20 cellular contexts compared by ENCODE assay signal in the genomic region with DNA sequence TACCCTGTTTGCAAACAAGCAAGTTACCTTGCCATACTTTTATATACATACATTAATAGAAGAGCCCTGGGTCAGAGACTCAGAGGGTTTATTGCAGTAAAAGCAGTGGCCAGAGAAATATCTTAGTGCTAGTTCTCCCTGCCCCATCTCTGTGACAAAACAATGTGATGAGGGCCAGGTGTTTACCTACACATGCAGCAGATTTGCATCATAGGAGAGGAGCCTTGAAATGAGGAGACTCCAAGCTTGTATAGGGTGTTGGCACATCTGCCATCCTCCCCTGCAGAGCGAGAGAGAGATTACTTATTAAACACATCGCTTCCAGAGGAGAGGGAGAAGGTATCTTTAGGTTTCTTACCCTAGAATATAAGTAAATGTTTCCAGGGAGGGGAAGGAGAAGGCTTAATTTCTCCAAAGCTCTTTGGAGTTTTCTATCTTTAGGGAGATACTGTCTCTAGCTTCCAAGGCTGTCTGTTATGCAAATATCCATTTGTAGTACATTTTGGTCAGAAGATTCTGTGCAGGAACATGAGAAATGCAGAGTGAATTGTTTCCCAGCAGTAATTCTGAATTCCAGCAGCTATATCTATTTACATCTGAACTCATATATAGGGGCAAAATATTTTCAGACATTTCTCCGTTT.
"Had no signal": no experiment of that assay in that cellular context is flagged by ENCODE, and none has a peak within 500 bp of the region (broad histone marks: within the 10 kb centered on the region; RNA-seq: fewer than 3 reads in every experiment).

No MANE protein-coding gene starts in this region.

- H3K27ac Mint-ChIP-seq: stimulated activated naive CD8-positive, alpha-beta T cell treated with anti-CD3 and anti-CD28 coated beads, Interleukin-15, Interleukin-2, amounts not matched to agents 100 ng/mL and 50 ng/mL, for 24 hours had no signal

- H3K9me3 Mint-ChIP-seq: stimulated activated naive CD8-positive, alpha-beta T cell treated with anti-CD3 and anti-CD28 coated beads, Interleukin-15, Interleukin-2, amounts not matched to agents 100 ng/mL and 50 ng/mL, for 24 hours had no signal

- ATAC-seq: activated T-cell treated with anti-CD3 and anti-CD28 coated beads, Interleukin-2, amount 50 U/mL, for 72 hours; heart right ventricle; mucosa of descending colon had no signal

- H3K27me3 ChIP-seq: breast epithelium, heart right ventricle, suprapubic skin, transverse colon, vagina had no signal

- H3K36me3 ChIP-seq: breast epithelium, suprapubic skin, transverse colon had no signal

- H3K9me3 ChIP-seq: mucosa of descending colon, suprapubic skin, transverse colon had no signal

- DNase-seq: activated CD4-positive, alpha-beta T cell treated with anti-CD3 and anti-CD28 coated beads for 1 hour; activated effector memory CD4-positive, alpha-beta T cell treated with anti-CD3 and anti-CD28 coated beads, Interleukin-2, amount 50 U/mL, for 16 hours; activated naive CD4-positive, alpha-beta T cell treated with anti-CD3 and anti-CD28 coated beads, Interleukin-2, amount 50 U/mL, for 16 hours; activated T-cell treated with anti-CD3 and anti-CD28 coated beads, Interleukin-2, amount 50 U/mL, for 72 hours; cerebellar nuclear complex; cortex of kidney; effector CD4-positive, alpha-beta T cell; heart right ventricle; mesenchymal stem cell; mucosa of descending colon; naive B cell; retina; stimulated activated CD4-positive, alpha-beta T cell treated with anti-CD3 and anti-CD28 coated beads, Interleukin-2, amount 100 ng/mL, for 24 hours; T1000; transverse colon had no signal

- H3K4me3 ChIP-seq: breast epithelium, heart right ventricle, mucosa of descending colon, suprapubic skin, transverse colon, vagina had no signal

- H3K4me1 ChIP-seq: breast epithelium, vagina had no signal

- H3K27ac ChIP-seq: breast epithelium, heart right ventricle, suprapubic skin, transverse colon, vagina had no signal

- H3K27me3 Mint-ChIP-seq: naive B cell; stimulated activated naive CD8-positive, alpha-beta T cell treated with anti-CD3 and anti-CD28 coated beads, Interleukin-15, Interleukin-2, amounts not matched to agents 100 ng/mL and 50 ng/mL, for 24 hours had no signal

- H3K4me3 Mint-ChIP-seq: activated T-cell treated with anti-CD3 and anti-CD28 coated beads, Interleukin-2, amount 50 U/mL, for 72 hours; naive B cell; neural crest cell; stimulated activated naive CD8-positive, alpha-beta T cell treated with anti-CD3 and anti-CD28 coated beads, Interleukin-15, Interleukin-2, amounts not matched to agents 100 ng/mL and 50 ng/mL, for 24 hours had no signal
